8 cellular contexts compared by ENCODE assay signal in genomic region chr12:93741741-93742085, GRCh38.
A peak's percentile ranks its signal among the peaks of the same experiment; 100 is the strongest.
DNase-seq lines count a peak whose midpoint lies in the region; ATAC-seq and TF ChIP-seq lines count a peak whose summit lies in the region.

No MANE protein-coding gene starts in this region.

- H3K9me3 Mint-ChIP-seq in stimulated activated naive CD8-positive, alpha-beta T cell treated with anti-CD3 and anti-CD28 coated beads, Interleukin-15, amount 100 ng/mL, for 72 hours = no peaks in the 10 kb centered on the region

- peak overlapping the region; percentile 74 to 86 for H3K27ac Mint-ChIP-seq in stimulated activated naive CD8-positive, alpha-beta T cell treated with anti-CD3 and anti-CD28 coated beads, Interleukin-15, amount 100 ng/mL, for 72 hours

- peak; percentile 30 for DNase-seq in EH (ENCODE audit: low read depth)
- DNase-seq in NB4 (ENCODE audit: low read depth) = no peak
- peak in 1 of 4 donors; percentile 18 for DNase-seq in body of pancreas
- peak; percentile 77 for DNase-seq in islet precursor cell
- DNase-seq in stimulated activated naive CD8-positive, alpha-beta T cell treated with anti-CD3 and anti-CD28 coated beads, Interleukin-15, amount 100 ng/mL, for 72 hours = no peak
- no peak for DNase-seq in COLO829 (ENCODE audit: low spot score)

- intact Hi-C loops in body of pancreas (cut with DNase I) = no loop called here

- TF ChIP-seq POLR2A in NB4 (IDR thresholded peaks at IDR 0.05; ENCODE audit: extremely low read depth, insufficient read length) = no peak
- TF ChIP-seq POLR2A in body of pancreas (IDR thresholded peaks at IDR 0.05) = no peak

- H3K4me1 Mint-ChIP-seq in stimulated activated naive CD8-positive, alpha-beta T cell treated with anti-CD3 and anti-CD28 coated beads, Interleukin-15, amount 100 ng/mL, for 72 hours = peaks cover 59% of the 10 kb centered on the region

- H3K9me3 ChIP-seq in body of pancreas = no peaks in the 10 kb centered on the region

- H3K4me1 ChIP-seq in body of pancreas = peaks cover 46% of the 10 kb centered on the region

- H3K4me3 Mint-ChIP-seq in stimulated activated naive CD8-positive, alpha-beta T cell treated with anti-CD3 and anti-CD28 coated beads, Interleukin-15, amount 100 ng/mL, for 72 hours = peak overlapping the region; percentile 80 to 88

- H3K27ac ChIP-seq in body of pancreas = peak overlapping the region; percentile 74 to 94 (median 88)

- WGBS in body of pancreas, 2 donors = 6 to 8% methylated on average over 8 of the region's 8 CpGs

- no peaks in the 10 kb centered on the region for H3K36me3 ChIP-seq in body of pancreas (replicated peaks in 1 of 2; ENCODE audit: insufficient read depth in 1 of 2, low read depth in 2 of 2)

- TF ChIP-seq CTCF in NB4 (IDR thresholded peaks at IDR 0.05; ENCODE audit: low read depth, low read length) = no peak
- TF ChIP-seq CTCF in body of pancreas (IDR thresholded peaks at IDR 0.05) = no peak

- H3K27me3 ChIP-seq in body of pancreas = no peaks in the 10 kb centered on the region

- H3K4me3 ChIP-seq in NB4 (ENCODE audit: low read depth, low read length) = peak overlapping the region; percentile 58
- peak overlapping the region in 1 of 2 donors; percentile 17 for H3K4me3 ChIP-seq in body of pancreas

- no peaks in the 10 kb centered on the region for H3K27me3 Mint-ChIP-seq in stimulated activated naive CD8-positive, alpha-beta T cell treated with anti-CD3 and anti-CD28 coated beads, Interleukin-15, amount 100 ng/mL, for 72 hours

- ATAC-seq in GM21825 (IDR thresholded peaks at IDR 0.05; ENCODE audit: unreplicated experiment) = peak; percentile 35
- ATAC-seq in body of pancreas = no peak
- peak; percentile 53 for ATAC-seq in stimulated activated naive CD8-positive, alpha-beta T cell treated with anti-CD3 and anti-CD28 coated beads, Interleukin-15, amount 100 ng/mL, for 72 hours
- ATAC-seq in HG03469 (IDR thresholded peaks at IDR 0.05; ENCODE audit: unreplicated experiment) = no peak

Comparison
In these comparisons a context has a peak if more than half of its experiments do, and no peak if none do; other contexts are left out.
1. DNase-seq: peak in EH (single experiment) and islet precursor cell (single experiment); none in NB4 (single experiment), stimulated activated naive CD8-positive, alpha-beta T cell treated with anti-CD3 and anti-CD28 coated beads, Interleukin-15, amount 100 ng/mL, for 72 hours (0 of 2) and COLO829 (single experiment).
2. ATAC-seq: peak in GM21825 (single experiment) and stimulated activated naive CD8-positive, alpha-beta T cell treated with anti-CD3 and anti-CD28 coated beads, Interleukin-15, amount 100 ng/mL, for 72 hours (single experiment); none in body of pancreas (single experiment) and HG03469 (single experiment).